Comparison of ENCODE assay signal across 18 cellular contexts in genomic region chr22:41528132-41528766, GRCh38. TPM values are rescaled to one million over a fixed set of nuclear protein-coding genes. Genes with fewer than 3 reads are reported as not detected.
DNase-seq lines count a peak whose midpoint lies in the region; ATAC-seq, FAIRE-seq and TF ChIP-seq lines count a peak whose summit lies in the region.
"Had no signal": no experiment of that assay in that cellular context is flagged by ENCODE, and none has a peak within 500 bp of the region (broad histone marks: within the 10 kb centered on the region; RNA-seq: fewer than 3 reads in every experiment).

No MANE protein-coding gene starts in this region.

- H3K9me2 ChIP-seq in PC-3 (replicated peaks; ENCODE audit: low read length), result no peaks in the 10 kb centered on the region

- peak; percentile 14 for DNase-seq in Right ventricle myocardium inferior (ENCODE audit: missing footprints)
- no peak for DNase-seq in left cardiac atrium
- DNase-seq in PC-3, result no peak
- no peak for DNase-seq in H1 (ENCODE audit: low read depth in 1 of 2, low spot score in 2 of 2)
- DNase-seq in RCC 7860 (ENCODE audit: low spot score), result no peak
- no peak for DNase-seq in RKO (ENCODE audit: low spot score)
- DNase-seq in islet precursor cell, result no peak
- DNase-seq: activated CD4-positive, alpha-beta T cell treated with anti-CD3 and anti-CD28 coated beads, Interleukin-2, amount 50 U/mL, for 4 hours; activated naive CD4-positive, alpha-beta T cell; activated T-cell treated with anti-CD3 and anti-CD28 coated beads for 4 hours; kidney glomerular epithelial cell; NCI-H1092; NCI-H524; SHP77; T-cell had no signal

- H2BK5ac ChIP-seq in H1 (ENCODE audit: low read depth, low read length), result no peak overlapping the region

- H2BK15ac ChIP-seq in H1 (ENCODE audit: low read length), result no peak overlapping the region

- H3K56ac ChIP-seq in H1 (replicated peaks; ENCODE audit: insufficient read length, low read depth, low read length), result no peak overlapping the region

- intact Hi-C loops in Right ventricle myocardium inferior (cut with DNase I) (no loop called here), left cardiac atrium (cut with DNase I) (no loop called here), PC-3 (cut with micrococcal nuclease) (no loop called here)

- H2AFZ ChIP-seq in PC-3 (ENCODE audit: low read length), result no peak overlapping the region
- H2AFZ ChIP-seq in H1 (ENCODE audit: low read length), result no peak overlapping the region

- H2BK120ac ChIP-seq in H1 (replicated peaks; ENCODE audit: low read depth, low read length), result no peak overlapping the region

- FAIRE-seq in H1 (lab: Jason Lieb, UNC), result no peak
- FAIRE-seq in RCC 7860 (lab: Jason Lieb, UNC), result no peak
- FAIRE-seq: colon had no signal

- peaks cover 37% of the 10 kb centered on the region for H3K4me1 Mint-ChIP-seq in stimulated activated memory B cell treated with anti-CD40 and anti-IgM and Interleukin-4, amounts not matched to agents 10 μg/mL and 1 μg/mL and 100 μg/mL, for 72 hours
- H3K4me1 Mint-ChIP-seq: mesothelial cell of epicardium had no signal

- CTCF ChIA-PET in PC-3 (lab: Charles Lee), result no interaction called here
- CTCF ChIA-PET in H1 (lab: Charles Lee; ENCODE audit: partially characterized antibody), result interaction anchor here (1.2 to 4.8 kb wide), 14 partner anchors 11 to 130 kb away, joined by 3 to 52 read pairs (median 10); no protein-coding TSS in a partner anchor

- H3F3A ChIP-seq in PC-3 (ENCODE audit: low read length, unreplicated experiment), result no peaks in the 10 kb centered on the region

- H3K27me3 Mint-ChIP-seq in stimulated activated memory B cell treated with anti-CD40 and anti-IgM and Interleukin-4, amounts not matched to agents 10 μg/mL and 1 μg/mL and 100 μg/mL, for 72 hours, result no peaks in the 10 kb centered on the region
- H3K27me3 Mint-ChIP-seq: T-cell had no signal

- H3K4me1 ChIP-seq in PC-3 (ENCODE audit: insufficient read depth, low read length) (no peaks in the 10 kb centered on the region), H1 (replicated peaks in 1 of 4; ENCODE audit: control insufficient read depth in 3 of 4, insufficient read depth in 4 of 4, low read length in 3 of 4) (peaks cover 0 to 7% (median 3%) of the 10 kb centered on the region in 4 experiments; a peak in 4 of 7 replicates)

- no peak overlapping the region for H2AK5ac ChIP-seq in H1 (ENCODE audit: low read depth, low read length)

- peaks cover 25% of the 10 kb centered on the region for H3K36me3 ChIP-seq in PC-3 (ENCODE audit: low read depth, low read length)
- peaks cover 25 to 53% (median 38%) of the 10 kb centered on the region in 4 experiments for H3K36me3 ChIP-seq in H1 (ENCODE audit: control insufficient read depth in 2 of 4, insufficient read depth in 4 of 4, low read length in 3 of 4)

- no peak overlapping the region for H2BK12ac ChIP-seq in H1 (ENCODE audit: low read depth, low read length)

- POLR2A ChIA-PET in PC-3 (lab: Charles Lee; ENCODE audit: unreplicated experiment) (no interaction called here), H1 (lab: Charles Lee; ENCODE audit: partially characterized antibody) (interaction anchor here (0.5 to 2.7 kb wide), 11 partner anchors 7 to 161 kb away, joined by 3 to 12 read pairs (median 4); partner anchors contain the start of genes PMM1 and TEF)

- ATAC-seq in Right ventricle myocardium inferior, result no peak
- no peak for ATAC-seq in left cardiac atrium
- ATAC-seq in PC-3, result no peak
- no peak for ATAC-seq in stimulated activated memory B cell treated with anti-CD40 and anti-IgM and Interleukin-4, amounts not matched to agents 10 μg/mL and 1 μg/mL and 100 μg/mL, for 72 hours
- ATAC-seq: T-cell had no signal

- WGBS in H1 (ENCODE audit: extremely low coverage in 1 of 2, insufficient coverage in 1 of 2, insufficient read length in 1 of 2, insufficient replicate concordance in 2 of 2, low coverage in 1 of 2, low lambda C conversion rate in 2 of 2, missing lambda C conversion rate in 1 of 2), 2 experiments, result 96% methylated on average over 15 of the region's 16 CpGs; no CpG with 5 or more reads in 1 of the 2 experiments

- peak overlapping the region; percentile 75 for H3K27ac Mint-ChIP-seq in stimulated activated memory B cell treated with anti-CD40 and anti-IgM and Interleukin-4, amounts not matched to agents 10 μg/mL and 1 μg/mL and 100 μg/mL, for 72 hours
- H3K27ac Mint-ChIP-seq: mesothelial cell of epicardium had no signal

- H4K91ac ChIP-seq in H1 (replicated peaks; ENCODE audit: insufficient read length, low read length), result no peak overlapping the region

- TSS peak; percentile 28 for BruUV-seq in PC-3 (replicated peaks; lab: Mats Ljungman, UMichigan)

- H3K79me2 ChIP-seq in PC-3 (ENCODE audit: low read length) (peaks cover 5% of the 10 kb centered on the region; the same call in 1 of the 2 replicates), H1 (ENCODE audit: control insufficient read depth in 1 of 2, insufficient read depth in 2 of 2, low read length in 2 of 2) (no peaks in the 10 kb centered on the region; a peak in 1 of 4 replicates)

- TF ChIP-seq RAD21 in H1 (IDR thresholded peaks at IDR 0.05 in 1 of 2, conservative IDR thresholded peaks at IDR 0.05 in 1 of 2; ENCODE audit: low read depth in 2 of 2, low read length in 2 of 2), result no peak

- H3K23ac ChIP-seq in H1 (ENCODE audit: insufficient read length), result no peak overlapping the region

- 0 out of 2 replicates have a peak, but pooled peaks cover 2% of the 10 kb centered on the region for H3K79me1 ChIP-seq in H1 (ENCODE audit: low read depth, low read length)

- TF ChIP-seq CTCF in PC-3 (conservative IDR thresholded peaks at IDR 0.05; ENCODE audit: low read depth, low read length) (no peak), H1 (IDR thresholded peaks at IDR 0.05; ENCODE audit: control extremely low read depth in 1 of 3, insufficient read depth in 1 of 3, low read depth in 1 of 3, low read length in 3 of 3) (no peak)

- H3K4me3 ChIP-seq in PC-3 (ENCODE audit: low read length), result no peak overlapping the region
- no peak overlapping the region for H3K4me3 ChIP-seq in H1 (ENCODE audit: extremely low read depth in 1 of 4, insufficient read depth in 2 of 4, low read depth in 3 of 4, low read length in 4 of 4)

- H3K9ac ChIP-seq in PC-3 (ENCODE audit: low read length) (no peak overlapping the region), H1 (replicated peaks in 1 of 4; ENCODE audit: extremely low read depth in 1 of 4, low read depth in 3 of 4, low read length in 3 of 4) (no peak overlapping the region)

- no peak overlapping the region for H2BK20ac ChIP-seq in H1 (ENCODE audit: low read length)

- no peak for TF ChIP-seq POLR2A in H1 (IDR thresholded peaks at IDR 0.05; ENCODE audit: control extremely low read depth in 1 of 2, low read depth in 2 of 2, low read length in 2 of 2)

- H3K18ac ChIP-seq in H1 (ENCODE audit: extremely low read depth, low read length), result no peak overlapping the region

- no peaks in the 10 kb centered on the region for H3K23me2 ChIP-seq in H1 (ENCODE audit: low read depth, low read length)

- H3K4ac ChIP-seq in H1 (replicated peaks; ENCODE audit: insufficient read length, low read depth, low read length), result no peak overlapping the region

- TF ChIP-seq EP300 in H1 (IDR thresholded peaks at IDR 0.05; ENCODE audit: borderline replicate concordance in 1 of 2, low read depth in 2 of 2, low read length in 2 of 2), result no peak

- no peak overlapping the region for H3K4me3 Mint-ChIP-seq in stimulated activated memory B cell treated with anti-CD40 and anti-IgM and Interleukin-4, amounts not matched to agents 10 μg/mL and 1 μg/mL and 100 μg/mL, for 72 hours
- H3K4me3 Mint-ChIP-seq: mesothelial cell of epicardium, T-cell had no signal

- no peak overlapping the region for H4K8ac ChIP-seq in H1 (ENCODE audit: extremely low read depth, insufficient read depth, low read length)

- H3K27me3 ChIP-seq in PC-3 (ENCODE audit: low read length) (no peaks in the 10 kb centered on the region), H1 (replicated peaks in 1 of 4; ENCODE audit: control insufficient read depth in 3 of 4, extremely low read depth in 1 of 4, insufficient read depth in 3 of 4, low read length in 3 of 4) (no peaks in the 10 kb centered on the region)

- no peak overlapping the region for H3K27ac ChIP-seq in PC-3 (ENCODE audit: low read length)
- H3K27ac ChIP-seq in H1 (ENCODE audit: low read depth, low read length), result no peak overlapping the region

- no peak overlapping the region for H3K14ac ChIP-seq in H1 (ENCODE audit: insufficient read length)

- peaks cover 66% of the 10 kb centered on the region for H3K36me3 Mint-ChIP-seq in stimulated activated memory B cell treated with anti-CD40 and anti-IgM and Interleukin-4, amounts not matched to agents 10 μg/mL and 1 μg/mL and 100 μg/mL, for 72 hours

- H4K5ac ChIP-seq in H1 (ENCODE audit: insufficient read length, low read depth, low read length), result no peak overlapping the region

- H3K4me2 ChIP-seq in PC-3 (ENCODE audit: low read length), result no peak overlapping the region
- H3K4me2 ChIP-seq in H1 (ENCODE audit: insufficient read depth in 1 of 2, low read depth in 2 of 2, low read length in 2 of 2), result no peak overlapping the region

- no peaks in the 10 kb centered on the region for H3K9me3 ChIP-seq in PC-3 (ENCODE audit: low read length)
- H3K9me3 ChIP-seq in H1 (ENCODE audit: insufficient read depth in 2 of 2, low read depth in 1 of 2, low read length in 1 of 2), result no peaks in the 10 kb centered on the region

- H4K20me1 ChIP-seq in PC-3 (ENCODE audit: low read length) (no peaks in the 10 kb centered on the region), H1 (replicated peaks in 1 of 2; ENCODE audit: control insufficient read depth in 1 of 2, insufficient read depth in 2 of 2, low read length in 2 of 2) (peaks cover 11 to 41% of the 10 kb centered on the region in 2 experiments)

- no peaks in the 10 kb centered on the region for H3K9me3 Mint-ChIP-seq in stimulated activated memory B cell treated with anti-CD40 and anti-IgM and Interleukin-4, amounts not matched to agents 10 μg/mL and 1 μg/mL and 100 μg/mL, for 72 hours
- H3K9me3 Mint-ChIP-seq: mesothelial cell of epicardium, T-cell had no signal

RNA-seq across cellular contexts. Expression of gene POLR3H, which starts 16.0 kb away (rescaled TPM):
- total RNA-seq in Right ventricle myocardium inferior (20.1 TPM), left cardiac atrium (10 to 100 TPM; 25.0 to 34.0 TPM), PC-3 (2014; rRNA removed) (21.2 and 30.4 TPM in 2 replicates)
- 34.5 and 39.2 TPM in 2 replicates for total RNA-seq in H1 (2021; fragmentation: NEBNext Ultra II Directional; extraction: Animal tissue kit (Norgen Biotek cat#: 25700))
- 29.7 and 34.0 TPM in 2 replicates for polyA plus RNA-seq in H1 (2011; rRNA removed)
- polyA plus RNA-seq in H1 (2011; cell fraction: cytosol; rRNA removed), result 31.1 TPM
- 26.9 TPM for polyA plus RNA-seq in H1 (2011; cell fraction: nucleus; rRNA removed)
- 25.7 to 32.5 TPM (median 29.8 TPM) in 4 replicates for polyA plus RNA-seq in H1 (2012, experiment 1 of 2)
- polyA plus RNA-seq in H1 (2012, experiment 2 of 2), result 20.3 TPM
- polyA plus RNA-seq in H1 (2013, experiment 1 of 2), result 15.7 TPM
- polyA plus RNA-seq in H1 (2013, experiment 2 of 2), result 16.1 TPM
- polyA minus RNA-seq in H1 (2011; rRNA and poly(A)+ RNA removed), result 36.6 and 42.9 TPM in 2 replicates
- polyA minus RNA-seq in H1 (2011; cell fraction: cytosol; rRNA and poly(A)+ RNA removed), result 14.5 TPM
- 24.5 TPM for polyA minus RNA-seq in H1 (2011; cell fraction: nucleus; rRNA and poly(A)+ RNA removed)

RNA-seq across cellular contexts. Expression of gene CSDC2, which starts 32.6 kb away (rescaled TPM):
- total RNA-seq in Right ventricle myocardium inferior (265 TPM), left cardiac atrium (100 to 1,000 TPM; 165 to 217 TPM), PC-3 (2014; rRNA removed) (not detected in 2 replicates)
- 2.3 and 2.6 TPM in 2 replicates for total RNA-seq in H1 (2021; fragmentation: NEBNext Ultra II Directional; extraction: Animal tissue kit (Norgen Biotek cat#: 25700))
- 2.0 and 3.2 TPM in 2 replicates for polyA plus RNA-seq in H1 (2011; rRNA removed)
- 2.0 TPM for polyA plus RNA-seq in H1 (2011; cell fraction: cytosol; rRNA removed)
- 7.0 TPM for polyA plus RNA-seq in H1 (2011; cell fraction: nucleus; rRNA removed)
- 0.91 to 2.2 TPM (median 2.0 TPM) in 4 replicates for polyA plus RNA-seq in H1 (2012, experiment 1 of 2)
- 1.6 TPM for polyA plus RNA-seq in H1 (2012, experiment 2 of 2)
- 2.2 TPM for polyA plus RNA-seq in H1 (2013, experiment 1 of 2)
- polyA plus RNA-seq in H1 (2013, experiment 2 of 2), result 1.9 TPM
- 0.56 and 0.88 TPM in 2 replicates for polyA minus RNA-seq in H1 (2011; rRNA and poly(A)+ RNA removed)
- polyA minus RNA-seq in H1 (2011; cell fraction: cytosol; rRNA and poly(A)+ RNA removed), result 0.66 TPM
- polyA minus RNA-seq in H1 (2011; cell fraction: nucleus; rRNA and poly(A)+ RNA removed), result 1.4 TPM

RNA-seq across cellular contexts. Expression of gene ACO2, which starts 59.3 kb away (rescaled TPM):
- total RNA-seq in Right ventricle myocardium inferior (810 TPM), left cardiac atrium (100 to 1,000 TPM; 415 to 523 TPM), PC-3 (2014; rRNA removed) (118 and 130 TPM in 2 replicates)
- total RNA-seq in H1 (2021; fragmentation: NEBNext Ultra II Directional; extraction: Animal tissue kit (Norgen Biotek cat#: 25700)), result 72.4 and 75.4 TPM in 2 replicates
- polyA plus RNA-seq in H1 (2011; rRNA removed), result 52.8 and 74.1 TPM in 2 replicates
- 36.2 TPM for polyA plus RNA-seq in H1 (2011; cell fraction: cytosol; rRNA removed)
- polyA plus RNA-seq in H1 (2011; cell fraction: nucleus; rRNA removed), result 102 TPM
- polyA plus RNA-seq in H1 (2012, experiment 1 of 2), result 54.7 to 79.7 TPM (median 75.7 TPM) in 4 replicates
- polyA plus RNA-seq in H1 (2012, experiment 2 of 2), result 75.0 TPM
- polyA plus RNA-seq in H1 (2013, experiment 1 of 2), result 62.2 TPM
- 53.8 TPM for polyA plus RNA-seq in H1 (2013, experiment 2 of 2)
- 33.8 and 43.9 TPM in 2 replicates for polyA minus RNA-seq in H1 (2011; rRNA and poly(A)+ RNA removed)
- 27.0 TPM for polyA minus RNA-seq in H1 (2011; cell fraction: cytosol; rRNA and poly(A)+ RNA removed)
- 42.1 TPM for polyA minus RNA-seq in H1 (2011; cell fraction: nucleus; rRNA and poly(A)+ RNA removed)

RNA-seq across cellular contexts. Expression of gene PHF5A, which starts 59.8 kb away (rescaled TPM):
- total RNA-seq in Right ventricle myocardium inferior (25.5 TPM), left cardiac atrium (10 to 100 TPM; 22.8 to 28.1 TPM), PC-3 (2014; rRNA removed) (76.5 and 80.4 TPM in 2 replicates)
- total RNA-seq in H1 (2021; fragmentation: NEBNext Ultra II Directional; extraction: Animal tissue kit (Norgen Biotek cat#: 25700)), result 109 and 135 TPM in 2 replicates
- 96.7 and 119 TPM in 2 replicates for polyA plus RNA-seq in H1 (2011; rRNA removed)
- 134 TPM for polyA plus RNA-seq in H1 (2011; cell fraction: cytosol; rRNA removed)
- polyA plus RNA-seq in H1 (2011; cell fraction: nucleus; rRNA removed), result 46.8 TPM
- polyA plus RNA-seq in H1 (2012, experiment 1 of 2), result 104 to 127 TPM (median 122 TPM) in 4 replicates
- polyA plus RNA-seq in H1 (2012, experiment 2 of 2), result 152 TPM
- polyA plus RNA-seq in H1 (2013, experiment 1 of 2), result 72.0 TPM
- polyA plus RNA-seq in H1 (2013, experiment 2 of 2), result 66.9 TPM
- 48.6 and 53.7 TPM in 2 replicates for polyA minus RNA-seq in H1 (2011; rRNA and poly(A)+ RNA removed)
- 24.6 TPM for polyA minus RNA-seq in H1 (2011; cell fraction: cytosol; rRNA and poly(A)+ RNA removed)
- polyA minus RNA-seq in H1 (2011; cell fraction: nucleus; rRNA and poly(A)+ RNA removed), result 29.1 TPM

Comparison
In these comparisons a context has a peak if more than half of its experiments do, and no peak if none do; other contexts are left out.
1. RNA of gene CSDC2, which starts 32.6 kb away (total RNA-seq): 265 TPM in Right ventricle myocardium inferior (single experiment) and 165 to 217 TPM in left cardiac atrium; 2.3 to 2.6 TPM in H1 and not detected in PC-3; every median in the first group is over 10 times any median in the second.